In genomic region chr9:214488-215448, GRCh38 we compare ENCODE assay signal across 8 cellular contexts. TPM values are rescaled to one million over a fixed set of nuclear protein-coding genes. Genes with fewer than 3 reads are reported as not detected.
DNase-seq lines count a peak whose midpoint lies in the region; ATAC-seq and TF ChIP-seq lines count a peak whose summit lies in the region.

Gene DOCK8 (plus strand): TSS chr9:214865. CDS start chr9:214977, 112 bp downstream.

- H3K27ac Mint-ChIP-seq in CD8-positive, alpha-beta T cell = no peak within 1 kb of the TSS

- CTCF ChIA-PET in CD8-positive, alpha-beta T cell (lab: Charles Lee) = interaction anchor here (1.1 to 1.9 kb wide), 5 partner anchors 9 to 58 kb away, joined by 3 to 7 read pairs (median 3); no protein-coding TSS in a partner anchor

- H3K4me3 Mint-ChIP-seq in CD8-positive, alpha-beta T cell = peak within 1 kb of the TSS; percentile 86

- no peaks in the 10 kb centered on the region for H3K27me3 ChIP-seq in CD8-positive, alpha-beta T cell (ENCODE audit: insufficient read depth, low read length)

- H3K36me3 Mint-ChIP-seq in CD8-positive, alpha-beta T cell = peaks cover 2% of the 10 kb centered on the region

- DNase-seq in CD8-positive, alpha-beta T cell = peak; percentile 19 to 72 (median 51)
- DNase-seq in T-helper 1 cell (peak; percentile 18 to 78 (median 29)), astrocyte of the cerebellum (ENCODE audit: low read depth) (no peak), iPS-NIHi7 (ENCODE audit: extremely low spot score) (peak; percentile 77), H4 (ENCODE audit: low spot score) (no peak)
- peak; percentile 14 to 49 (median 15) for DNase-seq in stimulated activated CD4-positive, alpha-beta T cell treated with anti-CD3 and anti-CD28 coated beads, Interleukin-1b, Interleukin-23, amount 100 ng/mL, for 24 hours (ENCODE audit: low read depth in 4 of 4, low spot score in 1 of 4)

- in situ Hi-C loops in astrocyte of the cerebellum (cut with HindIII; ENCODE audit: low sequenced_read_pairs) = no loop called here

- H3K36me3 ChIP-seq in CD8-positive, alpha-beta T cell (ENCODE audit: insufficient read depth, low read length) = no peaks in the 10 kb centered on the region

- peak; percentile 73 for ATAC-seq in CD8-positive, alpha-beta T cell
- ATAC-seq in GM19397 (IDR thresholded peaks at IDR 0.05; ENCODE audit: unreplicated experiment) (peak; percentile 83), HG03565 (IDR thresholded peaks at IDR 0.05; ENCODE audit: unreplicated experiment) (peak; percentile 70)

- no peak for TF ChIP-seq CTCF in CD8-positive, alpha-beta T cell (IDR thresholded peaks at IDR 0.05)
- no peak for TF ChIP-seq CTCF in astrocyte of the cerebellum (IDR thresholded peaks at IDR 0.05; ENCODE audit: low read depth, low read length, missing control alignments)

- peak within 1 kb of the TSS; percentile 72 for H3K4me3 ChIP-seq in CD8-positive, alpha-beta T cell (ENCODE audit: low read depth, low read length)
- peak within 1 kb of the TSS; percentile 43 for H3K4me3 ChIP-seq in astrocyte of the cerebellum (ENCODE audit: low read depth, low read length)

- peaks cover 10% of the 10 kb centered on the region for H3K4me1 ChIP-seq in CD8-positive, alpha-beta T cell (ENCODE audit: insufficient read depth, low read length)

- H3K9me3 ChIP-seq in CD8-positive, alpha-beta T cell (ENCODE audit: low read length) = no peaks in the 10 kb centered on the region

- intact Hi-C loops in CD8-positive, alpha-beta T cell (cut with DNase I, micrococcal nuclease) = loop anchor here (1.0 to 2.0 kb wide), 2 partner anchors 54 to 58 kb away; no protein-coding TSS in a partner anchor

- no peaks in the 10 kb centered on the region for H3K9me3 Mint-ChIP-seq in CD8-positive, alpha-beta T cell

- H3K27me3 Mint-ChIP-seq in CD8-positive, alpha-beta T cell (ENCODE audit: low read depth) = peaks cover 14% of the 10 kb centered on the region

- POLR2A ChIA-PET in CD8-positive, alpha-beta T cell (lab: Charles Lee) = interaction anchor here (0.5 to 3.4 kb wide), 4 partner anchors 43 to 337 kb away, joined by 3 to 15 read pairs (median 5); no protein-coding TSS in a partner anchor

- H3K27ac ChIP-seq in CD8-positive, alpha-beta T cell (ENCODE audit: low read depth, low read length) = peak within 1 kb of the TSS; percentile 19

- peaks cover 7% of the 10 kb centered on the region for H3K4me1 Mint-ChIP-seq in CD8-positive, alpha-beta T cell (ENCODE audit: low read depth)

RNA-seq across cellular contexts. Expression of gene DOCK8, which starts in this region (rescaled TPM):
- 100 to 1,000 TPM; 104 to 116 TPM for total RNA-seq in CD8-positive, alpha-beta T cell
- total RNA-seq in H4 (2014; rRNA removed; shearing (Covaris generic)) = 0.15 and 0.58 TPM in 2 replicates

Comparison
In these comparisons a context has a peak if more than half of its experiments do, and no peak if none do; other contexts are left out.
1. RNA of gene DOCK8 (total RNA-seq): 104 to 116 TPM in CD8-positive, alpha-beta T cell; 0.15 to 0.58 TPM in H4; every median in the first group is over 10 times any median in the second.
2. DNase-seq: peak in CD8-positive, alpha-beta T cell (7 of 7), T-helper 1 cell (5 of 5), iPS-NIHi7 (single experiment) and stimulated activated CD4-positive, alpha-beta T cell treated with anti-CD3 and anti-CD28 coated beads, Interleukin-1b, Interleukin-23, amount 100 ng/mL, for 24 hours (4 of 4); none in astrocyte of the cerebellum (single experiment) and H4 (single experiment).
3. Peak in every context shown above with its lines, with median percentiles within 50 percentile points of each other: ATAC-seq.